Comparison of ENCODE assay signal across 8 cellular contexts in genomic region chr14:95514131-95515079, GRCh38. TPM values are rescaled to one million over a fixed set of nuclear protein-coding genes. Genes with fewer than 3 reads are reported as not detected.
DNase-seq lines count a peak whose midpoint lies in the region; ATAC-seq and TF ChIP-seq lines count a peak whose summit lies in the region.

No MANE protein-coding gene starts in this region.

- H3K4me3 Mint-ChIP-seq in MCF 10A (ENCODE audit: unreplicated experiment): no peak overlapping the region
- peak overlapping the region; percentile 61 for H3K4me3 Mint-ChIP-seq in nephron progenitor cell

- TF ChIP-seq CTCF in MCF 10A (IDR thresholded peaks at IDR 0.05; ENCODE audit: unreplicated experiment): no peak
- no peak for TF ChIP-seq CTCF in nephron progenitor cell (IDR thresholded peaks at IDR 0.05)

- no TSS peak for BruUV-seq in MCF 10A (replicated peaks; lab: Mats Ljungman, UMichigan)

- peaks cover 23% of the 10 kb centered on the region for H3K4me1 Mint-ChIP-seq in MCF 10A (ENCODE audit: insufficient read depth, unreplicated experiment)
- H3K4me1 Mint-ChIP-seq in nephron progenitor cell: peaks cover 21% of the 10 kb centered on the region

- CTCF ChIA-PET in MCF 10A (lab: Yijun Ruan, JAX): interaction anchor here (0.6 to 6.2 kb wide), 4 partner anchors 12 to 72 kb away, joined by 4 to 40 read pairs (median 6); no protein-coding TSS in a partner anchor

- ATAC-seq in GM21528 (IDR thresholded peaks at IDR 0.05; ENCODE audit: low FRiP score, unreplicated experiment) (no peak), GM21423 (IDR thresholded peaks at IDR 0.05; ENCODE audit: unreplicated experiment) (no peak)

- peak; percentile 93 for DNase-seq in COR-L47 (lab: John Stamatoyannopoulos, UW)
- DNase-seq in NCI-H146 (lab: John Stamatoyannopoulos, UW): peak; percentile 86
- peak; percentile 26 for DNase-seq in MCF 10A (ENCODE audit: unreplicated experiment)
- DNase-seq in nephron progenitor cell: no peak
- DNase-seq in KG1 (lab: John Stamatoyannopoulos, UW): no peak
- DNase-seq in NOMO-1 (lab: John Stamatoyannopoulos, UW; ENCODE audit: unreplicated experiment in 2 of 2): no peak

- POLR2A ChIA-PET in MCF 10A (lab: Yijun Ruan, JAX): interaction anchor here (1.3 to 2.5 kb wide), 2 partner anchors 16 to 20 kb away, joined by 3 to 10 read pairs; partner anchors contain the start of gene GLRX5

- H3K36me3 Mint-ChIP-seq in MCF 10A (ENCODE audit: insufficient read depth, unreplicated experiment): no peaks in the 10 kb centered on the region
- no peaks in the 10 kb centered on the region for H3K36me3 Mint-ChIP-seq in nephron progenitor cell (ENCODE audit: low read depth)

- no peaks in the 10 kb centered on the region for H3K9me3 Mint-ChIP-seq in MCF 10A (ENCODE audit: unreplicated experiment)
- no peaks in the 10 kb centered on the region for H3K9me3 Mint-ChIP-seq in nephron progenitor cell

- intact Hi-C loops in MCF 10A (cut with micrococcal nuclease): no loop called here

- H3K27me3 Mint-ChIP-seq in MCF 10A (ENCODE audit: insufficient read depth, unreplicated experiment) (no peaks in the 10 kb centered on the region), nephron progenitor cell (ENCODE audit: low read depth, poor library complexity) (peaks cover 64% of the 10 kb centered on the region)

- H3K27ac Mint-ChIP-seq in MCF 10A (ENCODE audit: low read depth, unreplicated experiment): no peak overlapping the region
- no peak overlapping the region for H3K27ac Mint-ChIP-seq in nephron progenitor cell

RNA-seq across cellular contexts. Expression of gene SYNE3, which starts 2.0 kb away (rescaled TPM):
- total RNA-seq in MCF 10A (2022): 8.9 and 9.5 TPM in 2 replicates

RNA-seq across cellular contexts. Expression of gene GLRX5, which starts 20.4 kb away (rescaled TPM):
- total RNA-seq in MCF 10A (2022): 32.2 and 39.8 TPM in 2 replicates

Comparison
In these comparisons a context has a peak if more than half of its experiments do, and no peak if none do; other contexts are left out.
1. DNase-seq: peak in COR-L47 (single experiment), NCI-H146 (single experiment) and MCF 10A (single experiment); none in nephron progenitor cell (single experiment), KG1 (single experiment) and NOMO-1 (0 of 2).